In genomic region chr12:26658991-26659390, GRCh38 we compare ENCODE assay signal across 1 cellular context.
TF ChIP-seq lines count a peak whose summit lies in the region.

No MANE protein-coding gene starts in this region.

TF ChIP-seq in SK-N-SH, 30 proteins besides CTCF, POLR2A, EP300 and RAD21:
- TF ChIP-seq MXI1 (IDR thresholded peaks at IDR 0.05; ENCODE audit: low read depth, low read length) (no peak), TEAD4 (IDR thresholded peaks at IDR 0.05; ENCODE audit: borderline replicate concordance, insufficient read depth) (no peak), POLR2AphosphoS5 (IDR thresholded peaks at IDR 0.05; ENCODE audit: low read depth, low read length) (no peak), TCF12 (IDR thresholded peaks at IDR 0.05) (no peak), RFX5 (IDR thresholded peaks at IDR 0.05; ENCODE audit: low read length) (no peak), PBX3 (IDR thresholded peaks at IDR 0.05) (no peak)
